22 cellular contexts compared by ENCODE assay signal in genomic region chr11:112610494-112610893, GRCh38.
"Had no signal": no experiment of that assay in that cellular context is flagged by ENCODE, and none has a peak within 500 bp of the region (broad histone marks: within the 10 kb centered on the region; RNA-seq: fewer than 3 reads in every experiment).

No MANE protein-coding gene starts in this region.

- H3K4me3 ChIP-seq: heart left ventricle, smooth muscle cell, testis, uterus had no signal

- H3K27me3 ChIP-seq: heart left ventricle, testis, uterus had no signal

- H3K4me1 ChIP-seq: testis had no signal

- H3K36me3 ChIP-seq: heart left ventricle, uterus had no signal

- ATAC-seq: activated T-cell treated with anti-CD3 and anti-CD28 coated beads, Interleukin-2, amount 50 U/mL, for 72 hours; left cardiac atrium; sciatic nerve; stimulated activated naive B cell treated with anti-CD40 and anti-IgM and Interleukin-4, amounts not matched to agents 10 μg/mL and 1 μg/mL and 100 μg/mL, for 72 hours; T-helper 17 cell had no signal

- H3K27ac ChIP-seq: heart left ventricle, testis, uterus had no signal

- H3K9me3 ChIP-seq: heart left ventricle, testis, uterus had no signal

- H3K4me2 ChIP-seq: smooth muscle cell had no signal

- DNase-seq: activated CD4-positive, alpha-beta memory T cell treated with anti-CD3 and anti-CD28 coated beads for 36 hours; activated CD4-positive, alpha-beta T cell treated with anti-CD3 and anti-CD28 coated beads for 48 hours; activated effector memory CD4-positive, alpha-beta T cell treated with Interleukin-2 at 50 U/mL for 16 hours; activated naive CD4-positive, alpha-beta T cell treated with anti-CD3 and anti-CD28 coated beads for 36 hours; activated naive CD8-positive, alpha-beta T cell treated with anti-CD3 and anti-CD28 coated beads, Interleukin-2, amount 10 ng/mL, durations not matched to agents 7 days and 5 days; activated T-cell treated with anti-CD3 and anti-CD28 coated beads, Interleukin-2, amount 50 U/mL, for 72 hours; amniotic stem cell; caudate nucleus; effector CD8-positive, alpha-beta T cell; heart left ventricle; left cardiac atrium; nephron progenitor cell; nucleus accumbens; stimulated activated CD4-positive, alpha-beta T cell treated with anti-CD3 and anti-CD28 coated beads, Interleukin-2, amount 100 ng/mL, for 48 hours; stimulated activated CD8-positive, alpha-beta memory T cell treated with anti-CD3 and anti-CD28 coated beads, Interleukin-4, amount 100 ng/mL, for 48 hours; stimulated activated naive B cell treated with anti-CD40 and anti-IgM and Interleukin-4, amounts not matched to agents 10 μg/mL and 1 μg/mL and 100 μg/mL, for 72 hours; T-helper 17 cell; testis; trophoblast cell; uterus had no signal
